In the genomic region with DNA sequence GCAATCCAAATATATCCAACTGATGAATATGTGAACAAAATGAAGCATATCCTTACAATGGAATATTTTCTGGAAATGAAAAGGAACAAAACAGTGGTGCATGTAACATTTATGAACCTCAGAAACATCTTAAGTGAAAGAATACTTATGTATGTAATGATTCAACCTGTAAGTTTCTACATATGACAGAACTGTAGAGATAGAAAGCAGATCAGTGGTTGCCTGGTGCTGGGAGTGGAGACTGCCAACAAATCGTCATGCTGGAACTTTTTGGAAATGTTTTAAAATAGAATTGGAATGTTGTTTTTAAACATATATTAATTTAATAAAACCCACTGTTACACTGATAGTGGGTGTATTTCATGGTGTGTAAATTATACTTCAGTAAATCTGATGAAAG, we compare ENCODE assay signal across 21 cellular contexts.
A peak's percentile ranks its signal among the peaks of the same experiment; 100 is the strongest.
DNase-seq lines count a peak whose midpoint lies in the region; ATAC-seq and TF ChIP-seq lines count a peak whose summit lies in the region.
"Had no signal": no experiment of that assay in that cellular context is flagged by ENCODE, and none has a peak within 500 bp of the region (broad histone marks: within the 10 kb centered on the region; RNA-seq: fewer than 3 reads in every experiment).

No MANE protein-coding gene starts in this region.

- H3K36me3 Mint-ChIP-seq in Calu3 (ENCODE audit: insufficient read depth, unreplicated experiment) = no peaks in the 10 kb centered on the region
- H3K36me3 Mint-ChIP-seq in chondrocyte (ENCODE audit: low read depth) = no peaks in the 10 kb centered on the region
- H3K36me3 Mint-ChIP-seq: CD8-positive, alpha-beta T cell had no signal

- H2BK12ac ChIP-seq in neuronal stem cell (ENCODE audit: low read length) = no peak overlapping the region

- no peak overlapping the region for H3K4me3 ChIP-seq in OCI-LY3 (ENCODE audit: low read length)
- no peak overlapping the region for H3K4me3 ChIP-seq in rectal smooth muscle tissue (ENCODE audit: low read length)
- H3K4me3 ChIP-seq in upper lobe of right lung = no peak overlapping the region
- no peak overlapping the region for H3K4me3 ChIP-seq in neuronal stem cell (ENCODE audit: low read length in 2 of 2)
- H3K4me3 ChIP-seq: BLaER1 treated with 17β-estradiol and CSF1 and Interleukin-3, amounts not matched to agents 10 nM and 100 nM; MG63; Peyer's patch had no signal

- H2AFZ ChIP-seq in OCI-LY3 (ENCODE audit: low read depth, low read length) (no peak overlapping the region), neuronal stem cell (ENCODE audit: low read length) (no peak overlapping the region)

- H3K4me1 ChIP-seq in OCI-LY3 (ENCODE audit: low read length) = peaks cover 3% of the 10 kb centered on the region; the same call in 1 of the 2 replicates
- H3K4me1 ChIP-seq in rectal smooth muscle tissue (ENCODE audit: control insufficient read depth, insufficient read depth, low read length) = peaks cover 4% of the 10 kb centered on the region
- no peaks in the 10 kb centered on the region for H3K4me1 ChIP-seq in upper lobe of right lung
- no peaks in the 10 kb centered on the region for H3K4me1 ChIP-seq in neuronal stem cell (ENCODE audit: control insufficient read depth in 2 of 2, insufficient read depth in 1 of 2, low read depth in 1 of 2, low read length in 2 of 2)
- H3K4me1 ChIP-seq: BLaER1 treated with 17β-estradiol and CSF1 and Interleukin-3, amounts not matched to agents 10 nM and 100 nM; Peyer's patch had no signal

- H3K4me1 Mint-ChIP-seq in Calu3 (ENCODE audit: low read depth, unreplicated experiment) = peaks cover 26% of the 10 kb centered on the region
- peaks cover 47% of the 10 kb centered on the region for H3K4me1 Mint-ChIP-seq in chondrocyte (ENCODE audit: low read depth)

- TF ChIP-seq CTCF in Calu3 (IDR thresholded peaks at IDR 0.05; ENCODE audit: unreplicated experiment) (no peak), OCI-LY3 (IDR thresholded peaks at IDR 0.05; ENCODE audit: low read depth, low read length) (no peak), chondrocyte (IDR thresholded peaks at IDR 0.05) (no peak), upper lobe of right lung (IDR thresholded peaks at IDR 0.05) (no peak)

- intact Hi-C loops in Calu3 (cut with micrococcal nuclease; ENCODE audit: unreplicated experiment) (no loop called here), upper lobe of right lung (cut with DNase I) (no loop called here)

- H3K36me3 ChIP-seq in OCI-LY3 (replicated peaks; ENCODE audit: low read depth, low read length) (no peaks in the 10 kb centered on the region), rectal smooth muscle tissue (ENCODE audit: control insufficient read depth, insufficient read depth, low read length) (no peaks in the 10 kb centered on the region), upper lobe of right lung (no peaks in the 10 kb centered on the region), neuronal stem cell (replicated peaks in 1 of 2; ENCODE audit: control insufficient read depth in 2 of 2, insufficient read depth in 2 of 2, low read length in 2 of 2) (no peaks in the 10 kb centered on the region)
- H3K36me3 ChIP-seq: BLaER1 treated with 17β-estradiol and CSF1 and Interleukin-3, amounts not matched to agents 10 nM and 100 nM; MG63; Peyer's patch had no signal

- CTCF ChIA-PET in Calu3 (lab: Charles Lee) = no interaction called here

- H3K79me2 ChIP-seq in OCI-LY3 (ENCODE audit: low read length) = no peaks in the 10 kb centered on the region

- ATAC-seq in upper lobe of right lung (no peak), HG03469 (IDR thresholded peaks at IDR 0.05; ENCODE audit: unreplicated experiment) (no peak), HG03571 (IDR thresholded peaks at IDR 0.05; ENCODE audit: unreplicated experiment) (no peak)
- ATAC-seq: CD8-positive, alpha-beta T cell had no signal

- H3K18ac ChIP-seq in neuronal stem cell (ENCODE audit: low read length) = no peak overlapping the region

- no peaks in the 10 kb centered on the region for H3K79me1 ChIP-seq in neuronal stem cell (ENCODE audit: low read depth, low read length)

- no peak overlapping the region for H3K14ac ChIP-seq in neuronal stem cell (ENCODE audit: low read length)

- H4K91ac ChIP-seq in neuronal stem cell (ENCODE audit: low read depth, low read length, poor library complexity) = no peak overlapping the region

- H3K9me3 ChIP-seq in OCI-LY3 (ENCODE audit: insufficient read depth, low read length) (no peaks in the 10 kb centered on the region), upper lobe of right lung (no peaks in the 10 kb centered on the region), neuronal stem cell (replicated peaks in 1 of 2; ENCODE audit: control insufficient read depth in 2 of 2, insufficient read depth in 1 of 2, low read depth in 1 of 2, low read length in 2 of 2) (no peaks in the 10 kb centered on the region)
- H3K9me3 ChIP-seq: BLaER1 treated with 17β-estradiol and CSF1 and Interleukin-3, amounts not matched to agents 10 nM and 100 nM; MG63; Peyer's patch had no signal

- H2BK5ac ChIP-seq in neuronal stem cell (ENCODE audit: low read length) = no peak overlapping the region

- DNase-seq in Calu3 (no peak), chondrocyte (ENCODE audit: low spot score) (no peak), upper lobe of right lung (no peak), neuronal stem cell (ENCODE audit: low spot score) (no peak)
- DNase-seq: CD8-positive, alpha-beta T cell; GF-D8; Karpas-422; MG63; NCI-H1092; NCI-H1436; NCI-H187 treated with DMSO at 0.1 percent for 48 hours; NCI-H2107; NCI-H510A; NCI-H748 treated with DMSO at 0.1 percent for 48 hours; NK-92 treated with Interleukin-12 subunit alpha and Interleukin-12 subunit beta, amount 100 ng/mL, for 24 hours; Peyer's patch had no signal

- no peak overlapping the region for H2AK5ac ChIP-seq in neuronal stem cell (ENCODE audit: low read depth, low read length)

- H3K9me3 Mint-ChIP-seq in Calu3 (ENCODE audit: low read depth, unreplicated experiment) = no peaks in the 10 kb centered on the region
- H3K9me3 Mint-ChIP-seq in chondrocyte (ENCODE audit: low read depth) = no peaks in the 10 kb centered on the region
- H3K9me3 Mint-ChIP-seq: CD8-positive, alpha-beta T cell had no signal

- H3K23ac ChIP-seq in neuronal stem cell (ENCODE audit: low read depth, low read length, poor library complexity) = no peak overlapping the region

- BruUV-seq in Calu3 (replicated peaks; lab: Mats Ljungman, UMichigan) = no TSS peak

- no peak overlapping the region for H3K4ac ChIP-seq in neuronal stem cell (ENCODE audit: low read length)

- H3K27me3 Mint-ChIP-seq in Calu3 (ENCODE audit: unreplicated experiment) (no peaks in the 10 kb centered on the region), chondrocyte (ENCODE audit: low read depth) (no peaks in the 10 kb centered on the region)

- no peak overlapping the region for H2BK120ac ChIP-seq in neuronal stem cell (ENCODE audit: low read depth, low read length)

- H4K20me1 ChIP-seq in OCI-LY3 (ENCODE audit: insufficient read depth, low read length) = no peaks in the 10 kb centered on the region
- H4K20me1 ChIP-seq: BLaER1 treated with 17β-estradiol and CSF1 and Interleukin-3, amounts not matched to agents 10 nM and 100 nM had no signal

- H4K8ac ChIP-seq in neuronal stem cell (ENCODE audit: low read depth, low read length) = no peak overlapping the region

- H3K4me2 ChIP-seq in OCI-LY3 (ENCODE audit: low read length) = peak overlapping the region; percentile 14; the same call in 1 of the 2 replicates
- H3K4me2 ChIP-seq in neuronal stem cell (ENCODE audit: insufficient read depth, low read length, poor library complexity, severe bottlenecking) = no peak overlapping the region
- H3K4me2 ChIP-seq: BLaER1 treated with 17β-estradiol and CSF1 and Interleukin-3, amounts not matched to agents 10 nM and 100 nM had no signal

- no peak overlapping the region for H3K9ac ChIP-seq in OCI-LY3 (ENCODE audit: low read length)
- H3K9ac ChIP-seq in rectal smooth muscle tissue (ENCODE audit: low read length) = no peak overlapping the region
- no peak overlapping the region for H3K9ac ChIP-seq in neuronal stem cell (ENCODE audit: low read depth, low read length, poor library complexity)
- H3K9ac ChIP-seq: BLaER1 treated with 17β-estradiol and CSF1 and Interleukin-3, amounts not matched to agents 10 nM and 100 nM had no signal

- H2BK15ac ChIP-seq in neuronal stem cell (ENCODE audit: low read length) = no peak overlapping the region

- H3K27me3 ChIP-seq in OCI-LY3 (ENCODE audit: low read depth, low read length) = no peaks in the 10 kb centered on the region
- H3K27me3 ChIP-seq in rectal smooth muscle tissue (ENCODE audit: control insufficient read depth, insufficient read depth, low read length) = no peaks in the 10 kb centered on the region
- H3K27me3 ChIP-seq in upper lobe of right lung = no peaks in the 10 kb centered on the region
- no peaks in the 10 kb centered on the region for H3K27me3 ChIP-seq in neuronal stem cell (ENCODE audit: control insufficient read depth in 3 of 3, insufficient read depth in 3 of 3, low read depth in 1 of 3, low read length in 3 of 3)
- H3K27me3 ChIP-seq: BLaER1 treated with 17β-estradiol and CSF1 and Interleukin-3, amounts not matched to agents 10 nM and 100 nM; MG63; Peyer's patch had no signal

- no CpG with 5 or more reads among the region's 1 CpG for WGBS in neuronal stem cell (ENCODE audit: extremely low coverage in 2 of 2, insufficient read length in 2 of 2, insufficient replicate concordance in 1 of 2), 2 donors

- H3K27ac ChIP-seq in OCI-LY3 (ENCODE audit: low read length) (no peak overlapping the region), rectal smooth muscle tissue (ENCODE audit: low read depth, low read length) (peak overlapping the region; percentile 51), upper lobe of right lung (no peak overlapping the region), neuronal stem cell (replicated peaks; ENCODE audit: low read length) (no peak overlapping the region)
- H3K27ac ChIP-seq: BLaER1 treated with 17β-estradiol and CSF1 and Interleukin-3, amounts not matched to agents 10 nM and 100 nM; Peyer's patch had no signal

- H3K4me3 Mint-ChIP-seq in Calu3 (ENCODE audit: low read depth, unreplicated experiment) (no peak overlapping the region), chondrocyte (ENCODE audit: unreplicated experiment) (peak overlapping the region; percentile 10)
- H3K4me3 Mint-ChIP-seq: CD8-positive, alpha-beta T cell had no signal

- H3K27ac Mint-ChIP-seq in Calu3 (ENCODE audit: unreplicated experiment) (peak overlapping the region; percentile 84), chondrocyte (ENCODE audit: unreplicated experiment) (peak overlapping the region; percentile 73)
- H3K27ac Mint-ChIP-seq: CD8-positive, alpha-beta T cell had no signal
